8 cellular contexts compared by ENCODE assay signal in the genomic region with DNA sequence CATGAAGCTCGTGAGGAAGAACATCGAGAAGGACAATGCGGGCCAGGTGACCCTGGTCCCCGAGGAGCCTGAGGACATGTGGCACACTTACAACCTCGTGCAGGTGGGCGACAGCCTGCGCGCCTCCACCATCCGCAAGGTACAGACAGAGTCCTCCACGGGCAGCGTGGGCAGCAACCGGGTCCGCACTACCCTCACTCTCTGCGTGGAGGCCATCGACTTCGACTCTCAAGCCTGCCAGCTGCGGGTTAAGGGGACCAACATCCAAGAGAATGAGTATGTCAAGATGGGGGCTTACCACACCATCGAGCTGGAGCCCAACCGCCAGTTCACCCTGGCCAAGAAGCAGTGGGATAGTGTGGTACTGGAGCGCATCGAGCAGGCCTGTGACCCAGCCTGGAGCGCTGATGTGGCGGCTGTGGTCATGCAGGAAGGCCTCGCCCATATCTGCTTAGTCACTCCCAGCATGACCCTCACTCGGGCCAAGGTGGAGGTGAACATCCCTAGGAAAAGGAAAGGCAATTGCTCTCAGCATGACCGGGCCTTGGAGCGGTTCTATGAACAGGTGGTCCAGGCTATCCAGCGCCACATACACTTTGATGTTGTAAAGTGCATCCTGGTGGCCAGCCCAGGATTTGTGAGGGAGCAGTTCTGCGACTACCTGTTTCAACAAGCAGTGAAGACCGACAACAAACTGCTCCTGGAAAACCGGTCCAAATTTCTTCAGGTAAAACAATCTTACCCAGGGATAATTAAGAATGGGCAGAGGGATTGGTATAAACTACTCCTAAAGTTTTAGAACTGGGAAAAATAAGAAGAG. TPM values are rescaled to one million over a fixed set of nuclear protein-coding genes. Genes with fewer than 3 reads are reported as not detected.
A peak's percentile ranks its signal among the peaks of the same experiment; 100 is the strongest.
DNase-seq lines count a peak whose midpoint lies in the region; ATAC-seq and TF ChIP-seq lines count a peak whose summit lies in the region.

No MANE protein-coding gene starts in this region.

- H3K27ac Mint-ChIP-seq in activated naive CD8-positive, alpha-beta T cell treated with anti-CD3 and anti-CD28 coated beads for 36 hours: peak overlapping the region; percentile 98

- DNase-seq in CMK (ENCODE audit: low read depth) (peak; percentile 58), SJSA1 (ENCODE audit: low read depth in 1 of 2, low spot score in 2 of 2) (peak; percentile 63 to 72), Right ventricle myocardium inferior (ENCODE audit: missing footprints) (peak; percentile 83), osteoblast (ENCODE audit: insufficient read length, low spot score, missing footprints) (peak; percentile 82), ureter (ENCODE audit: low spot score) (peak; percentile 67)
- DNase-seq in activated naive CD8-positive, alpha-beta T cell treated with anti-CD3 and anti-CD28 coated beads for 36 hours: peak; percentile 68

- peaks cover 40% of the 10 kb centered on the region for H3K4me1 ChIP-seq in SJSA1 (replicated peaks)
- H3K4me1 ChIP-seq in osteoblast (ENCODE audit: insufficient read depth, low read length): peaks cover 35% of the 10 kb centered on the region

- H3K79me2 ChIP-seq in osteoblast (ENCODE audit: insufficient read depth, low read length): peaks cover 65% of the 10 kb centered on the region

- peaks cover 43% of the 10 kb centered on the region for H3K4me1 Mint-ChIP-seq in activated naive CD8-positive, alpha-beta T cell treated with anti-CD3 and anti-CD28 coated beads for 36 hours

- H3K27me3 ChIP-seq in SJSA1 (replicated peaks) (no peaks in the 10 kb centered on the region), osteoblast (ENCODE audit: insufficient read depth, low read length) (no peaks in the 10 kb centered on the region)

- peak overlapping the region; percentile 81 for H2AFZ ChIP-seq in osteoblast (ENCODE audit: low read length)

- intact Hi-C loops in Right ventricle myocardium inferior (cut with DNase I): no loop called here

- no peaks in the 10 kb centered on the region for H3K9me3 ChIP-seq in SJSA1 (replicated peaks)
- no peaks in the 10 kb centered on the region for H3K9me3 ChIP-seq in osteoblast (ENCODE audit: low read depth, low read length)

- ATAC-seq in GM19438 (IDR thresholded peaks at IDR 0.05; ENCODE audit: low read depth, unreplicated experiment) (peak; percentile 30), HG03460 (IDR thresholded peaks at IDR 0.05; ENCODE audit: unreplicated experiment) (peak; percentile 39), Right ventricle myocardium inferior (peak; percentile 75)

- H4K20me1 ChIP-seq in osteoblast (ENCODE audit: insufficient read depth, low read length): peaks cover 41% of the 10 kb centered on the region

- H3K9me3 Mint-ChIP-seq in activated naive CD8-positive, alpha-beta T cell treated with anti-CD3 and anti-CD28 coated beads for 36 hours: no peaks in the 10 kb centered on the region

- H3K36me3 ChIP-seq in SJSA1 (peaks cover 44% of the 10 kb centered on the region), osteoblast (ENCODE audit: insufficient read depth, low read length) (peaks cover 25% of the 10 kb centered on the region)

- H3K27ac ChIP-seq in SJSA1: peak overlapping the region; percentile 90
- H3K27ac ChIP-seq in osteoblast (ENCODE audit: low read depth, low read length): peak overlapping the region; percentile 99

- peak overlapping the region; percentile 97 for H3K4me2 ChIP-seq in osteoblast (ENCODE audit: insufficient read depth, low read length)

- H3K4me3 Mint-ChIP-seq in activated naive CD8-positive, alpha-beta T cell treated with anti-CD3 and anti-CD28 coated beads for 36 hours: peak overlapping the region; percentile 95

- H3K4me3 ChIP-seq in SJSA1 (peak overlapping the region; percentile 47), osteoblast (ENCODE audit: insufficient read depth, low read length) (peak overlapping the region; percentile 92)

- H3K27me3 Mint-ChIP-seq in activated naive CD8-positive, alpha-beta T cell treated with anti-CD3 and anti-CD28 coated beads for 36 hours: no peaks in the 10 kb centered on the region

- TF ChIP-seq CTCF in osteoblast (IDR thresholded peaks at IDR 0.05; ENCODE audit: extremely low read depth, low read depth, low read length): no peak

- H3K36me3 Mint-ChIP-seq in activated naive CD8-positive, alpha-beta T cell treated with anti-CD3 and anti-CD28 coated beads for 36 hours: peaks cover 46% of the 10 kb centered on the region

RNA-seq across cellular contexts. Expression of a gene that starts 12.9 kb away (rescaled TPM):
- total RNA-seq in SJSA1 (2014; rRNA removed; shearing (Covaris generic)): 27.4 and 27.5 TPM in 2 replicates
- total RNA-seq in activated naive CD8-positive, alpha-beta T cell treated with anti-CD3 and anti-CD28 coated beads for 36 hours: 1 to 10 TPM; 6.9 to 9.9 TPM
- total RNA-seq in Right ventricle myocardium inferior: 29.9 TPM
- 28.6 and 31.8 TPM in 2 replicates for total RNA-seq in osteoblast
- total RNA-seq in ureter: 170 TPM

RNA-seq across cellular contexts. Expression of a gene that starts 12.9 kb away (rescaled TPM):
- 12.8 and 20.9 TPM in 2 replicates for total RNA-seq in SJSA1 (2014; rRNA removed; shearing (Covaris generic))
- 10 to 100 TPM; 24.8 TPM for total RNA-seq in activated naive CD8-positive, alpha-beta T cell treated with anti-CD3 and anti-CD28 coated beads for 36 hours
- 20.5 TPM for total RNA-seq in Right ventricle myocardium inferior
- 21.4 and 21.5 TPM in 2 replicates for total RNA-seq in osteoblast
- total RNA-seq in ureter: 44.7 TPM

Comparison
In these comparisons a context has a peak if more than half of its experiments do, and no peak if none do; other contexts are left out.
1. Peak in every context shown above with its lines: DNase-seq, ATAC-seq, H3K4me3 ChIP-seq and H3K27ac ChIP-seq.